In genomic region chr12:98698603-98699463, GRCh38 we compare ENCODE assay signal across 8 cellular contexts. TPM values are rescaled to one million over a fixed set of nuclear protein-coding genes. Genes with fewer than 3 reads are reported as not detected.
DNase-seq lines count a peak whose midpoint lies in the region; ATAC-seq lines count a peak whose summit lies in the region.

No MANE protein-coding gene starts in this region.

- ATAC-seq in GM19023 (IDR thresholded peaks at IDR 0.05; ENCODE audit: unreplicated experiment) (peak; percentile 94), HG03103 (IDR thresholded peaks at IDR 0.05; ENCODE audit: low read depth, unreplicated experiment) (peak; percentile 92), aorta (ENCODE audit: low FRiP score) (peak; percentile 77)
- ATAC-seq in naive thymus-derived CD4-positive, alpha-beta T cell: peak; percentile 86

- H3K4me1 Mint-ChIP-seq in naive thymus-derived CD4-positive, alpha-beta T cell: peaks cover 0 to 15% (median 9%) of the 10 kb centered on the region in 7 donors

- H3K36me3 ChIP-seq in naive thymus-derived CD4-positive, alpha-beta T cell (ENCODE audit: control insufficient read depth in 2 of 3, insufficient read depth in 3 of 3, low read length in 3 of 3): peaks cover 0 to 15% (median 0%) of the 10 kb centered on the region in 3 experiments
- no peaks in the 10 kb centered on the region for H3K36me3 ChIP-seq in aorta (ENCODE audit: control insufficient read depth in 1 of 2, insufficient read depth in 2 of 2, low read length in 1 of 2)

- H3K36me3 Mint-ChIP-seq in naive thymus-derived CD4-positive, alpha-beta T cell: peaks cover 0 to 66% (median 43%) of the 10 kb centered on the region in 5 donors

- no peaks in the 10 kb centered on the region for H3K9me3 ChIP-seq in naive thymus-derived CD4-positive, alpha-beta T cell (ENCODE audit: control insufficient read depth in 2 of 3, low read length in 3 of 3)
- H3K9me3 ChIP-seq in aorta (ENCODE audit: control insufficient read depth, low read length): no peaks in the 10 kb centered on the region

- POLR2A ChIA-PET in naive thymus-derived CD4-positive, alpha-beta T cell (lab: Charles Lee): no interaction called here

- CTCF ChIA-PET in naive thymus-derived CD4-positive, alpha-beta T cell (lab: Charles Lee): no interaction called here

- intact Hi-C loops in naive thymus-derived CD4-positive, alpha-beta T cell (cut with micrococcal nuclease): loop anchor here in 1 of 2 donors (1.0 kb wide), 2 partner anchors 44 to 299 kb away; no protein-coding TSS in a partner anchor
- intact Hi-C loops in aorta (cut with DNase I): loop anchor here in 1 of 2 donors (2.0 kb wide), 1 partner anchor 300 kb away; no protein-coding TSS in a partner anchor

- no peak overlapping the region for H3K4me3 Mint-ChIP-seq in naive thymus-derived CD4-positive, alpha-beta T cell

- no peaks in the 10 kb centered on the region for H3K27me3 ChIP-seq in naive thymus-derived CD4-positive, alpha-beta T cell (ENCODE audit: control insufficient read depth in 2 of 2, insufficient read depth in 2 of 2, low read length in 2 of 2)
- no peaks in the 10 kb centered on the region for H3K27me3 ChIP-seq in aorta (ENCODE audit: control insufficient read depth in 1 of 2, insufficient read depth in 2 of 2, low read length in 1 of 2)

- H3K27ac ChIP-seq in epithelial cell of prostate: no peak overlapping the region
- no peak overlapping the region for H3K27ac ChIP-seq in naive thymus-derived CD4-positive, alpha-beta T cell (ENCODE audit: low read depth, low read length)
- peak overlapping the region in 1 of 2 donors; percentile 41 for H3K27ac ChIP-seq in aorta (ENCODE audit: low read depth in 1 of 2, low read length in 2 of 2)

- H3K4me3 ChIP-seq in naive thymus-derived CD4-positive, alpha-beta T cell (ENCODE audit: low read length): no peak overlapping the region
- H3K4me3 ChIP-seq in aorta (ENCODE audit: low read length in 2 of 2): peak overlapping the region in 1 of 2 donors; percentile 34

- H3K4me1 ChIP-seq in naive thymus-derived CD4-positive, alpha-beta T cell (ENCODE audit: control insufficient read depth in 2 of 2, insufficient read depth in 2 of 2, low read length in 2 of 2): no peaks in the 10 kb centered on the region
- no peaks in the 10 kb centered on the region for H3K4me1 ChIP-seq in aorta (ENCODE audit: control insufficient read depth in 1 of 2, insufficient read depth in 2 of 2, low read length in 2 of 2)

- 14 to 16% methylated on average over 6 of the region's 6 CpGs for WGBS in aorta, 2 donors

- peak; percentile 51 for DNase-seq in CMK (ENCODE audit: low read depth)
- peak; percentile 37 for DNase-seq in NCI-H460 (ENCODE audit: extremely low read depth, low read depth)
- peak; percentile 18 to 28 for DNase-seq in activated CD4-positive, alpha-beta T cell treated with anti-CD3 and anti-CD28 coated beads, Interleukin-2, amount 50 U/mL, for 4 hours
- DNase-seq in epithelial cell of prostate (ENCODE audit: low read depth, low spot score): peak; percentile 14
- DNase-seq in naive thymus-derived CD4-positive, alpha-beta T cell: peak in 5 of 9 donors; percentile 5 to 38 (median 24)
- peak in 1 of 2 donors; percentile 64 for DNase-seq in aorta

- no peaks in the 10 kb centered on the region for H3K9me3 Mint-ChIP-seq in naive thymus-derived CD4-positive, alpha-beta T cell

- H3K27me3 Mint-ChIP-seq in naive thymus-derived CD4-positive, alpha-beta T cell: no peaks in the 10 kb centered on the region

- peak overlapping the region in 3 of 9 donors; percentile 26 to 81 (median 47) for H3K27ac Mint-ChIP-seq in naive thymus-derived CD4-positive, alpha-beta T cell

RNA-seq across cellular contexts. Expression of gene APAF1, which starts 53.7 kb away (rescaled TPM):
- 12.0 and 14.0 TPM in 2 replicates for total RNA-seq in NCI-H460 (2014; rRNA removed; shearing (Covaris generic))
- polyA plus RNA-seq in NCI-H460 (2014; cell fraction: nucleus; rRNA removed): 11.1 and 15.0 TPM in 2 replicates
- total RNA-seq in naive thymus-derived CD4-positive, alpha-beta T cell: 10 to 100 TPM; 22.8 to 36.4 (median 28.6) TPM
- 1 to 10 TPM; 3.4 to 7.4 TPM for polyA plus RNA-seq in naive thymus-derived CD4-positive, alpha-beta T cell
- 10 to 100 TPM; 14.3 to 30.4 TPM for total RNA-seq in aorta
- 1 to 10 TPM; 5.6 to 6.1 TPM for polyA plus RNA-seq in aorta

RNA-seq across cellular contexts. Expression of gene IKBIP, which starts 54.2 kb away (rescaled TPM):
- 43.3 and 43.6 TPM in 2 replicates for total RNA-seq in NCI-H460 (2014; rRNA removed; shearing (Covaris generic))
- polyA plus RNA-seq in NCI-H460 (2014; cell fraction: nucleus; rRNA removed): 35.1 and 37.1 TPM in 2 replicates
- total RNA-seq in naive thymus-derived CD4-positive, alpha-beta T cell: 10 to 100 TPM in 1 of 5 experiments, 1 to 10 TPM in 4; 2.3 to 24.6 (median 6.1) TPM
- polyA plus RNA-seq in naive thymus-derived CD4-positive, alpha-beta T cell: 1 to 10 TPM; 4.6 to 5.3 TPM
- 10 to 100 TPM; 18.3 to 27.3 TPM for total RNA-seq in aorta
- 10 to 100 TPM; 15.5 to 15.8 TPM for polyA plus RNA-seq in aorta
